Comparison of ENCODE assay signal across 19 cellular contexts in genomic region chr7:148232784-148233183, GRCh38.
DNase-seq lines count a peak whose midpoint lies in the region; ATAC-seq and TF ChIP-seq lines count a peak whose summit lies in the region.
"Had no signal": no experiment of that assay in that cellular context is flagged by ENCODE, and none has a peak within 500 bp of the region (broad histone marks: within the 10 kb centered on the region; RNA-seq: fewer than 3 reads in every experiment).

No MANE protein-coding gene starts in this region.

- ATAC-seq in Right ventricle myocardium inferior, result peak; percentile 96
- peak; percentile 95 to 99 (median 99) for ATAC-seq in heart left ventricle
- ATAC-seq in left ventricle myocardium superior, result peak; percentile 100
- ATAC-seq: A549, HCT116 had no signal

- H3K4me1 Mint-ChIP-seq in activated naive CD4-positive, alpha-beta T cell treated with anti-CD3 and anti-CD28 coated beads for 36 hours (ENCODE audit: low read depth), result no peaks in the 10 kb centered on the region
- no peaks in the 10 kb centered on the region for H3K4me1 Mint-ChIP-seq in activated CD4-positive, alpha-beta T cell treated with anti-CD3 and anti-CD28 coated beads, Interleukin-2, amount 10 ng/mL, durations not matched to agents 24 days and 14 days

- no peak overlapping the region for H3K27ac ChIP-seq in heart left ventricle
- H3K27ac ChIP-seq: 22Rv1, A549, C4-2B had no signal

- DNase-seq in Right ventricle myocardium inferior (ENCODE audit: missing footprints), result no peak
- DNase-seq in cardiac septum (ENCODE audit: low spot score), result no peak
- peak in 4 of 5 donors; percentile 36 to 44 (median 38) for DNase-seq in heart left ventricle
- peak; percentile 36 for DNase-seq in left ventricle myocardium superior
- no peak for DNase-seq in activated naive CD4-positive, alpha-beta T cell treated with anti-CD3 and anti-CD28 coated beads for 36 hours
- no peak for DNase-seq in activated T-cell treated with anti-CD3 and anti-CD28 coated beads for 4 hours
- DNase-seq in activated CD4-positive, alpha-beta T cell treated with anti-CD3 and anti-CD28 coated beads, Interleukin-2, amount 10 ng/mL, durations not matched to agents 24 days and 14 days, result no peak
- DNase-seq: AML-193; CD4-positive, alpha-beta T cell; DMS153; DMS79; GF-D8; GOT3; H7; HFFc6 had no signal

- CTCF ChIA-PET in activated naive CD4-positive, alpha-beta T cell treated with anti-CD3 and anti-CD28 coated beads for 36 hours (lab: Charles Lee), result no interaction called here

- H3K9me3 ChIP-seq in heart left ventricle, result peaks cover 0 to 7% (median 0%) of the 10 kb centered on the region in 12 donors
- H3K9me3 ChIP-seq: A549 had no signal

- no peak for TF ChIP-seq CTCF in heart left ventricle (IDR thresholded peaks at IDR 0.05)

- TF ChIP-seq POLR2A in heart left ventricle (IDR thresholded peaks at IDR 0.05), result no peak

- H3K27ac Mint-ChIP-seq in activated naive CD4-positive, alpha-beta T cell treated with anti-CD3 and anti-CD28 coated beads for 36 hours, result no peak overlapping the region
- H3K27ac Mint-ChIP-seq in activated CD4-positive, alpha-beta T cell treated with anti-CD3 and anti-CD28 coated beads, Interleukin-2, amount 10 ng/mL, durations not matched to agents 24 days and 14 days, result no peak overlapping the region
- H3K27ac Mint-ChIP-seq: CD4-positive, alpha-beta T cell; HFFc6 had no signal

- WGBS in heart left ventricle, 4 donors, result 41 to 60% (median 49%) methylated on average over 3 of the region's 3 CpGs

- H3K9me3 Mint-ChIP-seq in activated naive CD4-positive, alpha-beta T cell treated with anti-CD3 and anti-CD28 coated beads for 36 hours, result no peaks in the 10 kb centered on the region
- no peaks in the 10 kb centered on the region for H3K9me3 Mint-ChIP-seq in activated CD4-positive, alpha-beta T cell treated with anti-CD3 and anti-CD28 coated beads, Interleukin-2, amount 10 ng/mL, durations not matched to agents 24 days and 14 days
- H3K9me3 Mint-ChIP-seq: CD4-positive, alpha-beta T cell had no signal

- no peak overlapping the region for H3K4me3 ChIP-seq in heart left ventricle
- H3K4me3 ChIP-seq: A549 had no signal

- peaks cover 0 to 21% (median 0%) of the 10 kb centered on the region in 9 donors for H3K27me3 ChIP-seq in heart left ventricle

- H3K27me3 Mint-ChIP-seq in activated naive CD4-positive, alpha-beta T cell treated with anti-CD3 and anti-CD28 coated beads for 36 hours (ENCODE audit: low read depth), result peaks cover 5% of the 10 kb centered on the region
- H3K27me3 Mint-ChIP-seq in activated CD4-positive, alpha-beta T cell treated with anti-CD3 and anti-CD28 coated beads, Interleukin-2, amount 10 ng/mL, durations not matched to agents 24 days and 14 days, result no peaks in the 10 kb centered on the region

- no peaks in the 10 kb centered on the region for H3K36me3 Mint-ChIP-seq in activated naive CD4-positive, alpha-beta T cell treated with anti-CD3 and anti-CD28 coated beads for 36 hours (ENCODE audit: low read depth)
- H3K36me3 Mint-ChIP-seq in activated CD4-positive, alpha-beta T cell treated with anti-CD3 and anti-CD28 coated beads, Interleukin-2, amount 10 ng/mL, durations not matched to agents 24 days and 14 days (ENCODE audit: low read depth), result no peaks in the 10 kb centered on the region

- peaks cover 0 to 12% (median 0%) of the 10 kb centered on the region in 12 donors for H3K4me1 ChIP-seq in heart left ventricle
- H3K4me1 ChIP-seq: A549 had no signal

- H3K4me3 Mint-ChIP-seq in activated naive CD4-positive, alpha-beta T cell treated with anti-CD3 and anti-CD28 coated beads for 36 hours, result no peak overlapping the region
- no peak overlapping the region for H3K4me3 Mint-ChIP-seq in activated CD4-positive, alpha-beta T cell treated with anti-CD3 and anti-CD28 coated beads, Interleukin-2, amount 10 ng/mL, durations not matched to agents 24 days and 14 days
- H3K4me3 Mint-ChIP-seq: CD4-positive, alpha-beta T cell; HFFc6 had no signal

- intact Hi-C loops in Right ventricle myocardium inferior (cut with DNase I) (loop anchor here (1.0 kb wide), 1 partner anchor 79 kb away; no protein-coding TSS in a partner anchor), cardiac septum (cut with DNase I) (loop anchor here (1.0 kb wide), 1 partner anchor 79 kb away; no protein-coding TSS in a partner anchor), heart left ventricle (cut with DNase I) (loop anchor here in 5 of 10 donors (2.0 to 10.0 kb wide), 3 partner anchors 78 to 80 kb away; no protein-coding TSS in a partner anchor), left ventricle myocardium superior (cut with micrococcal nuclease) (no loop called here)
- intact Hi-C loops in activated naive CD4-positive, alpha-beta T cell treated with anti-CD3 and anti-CD28 coated beads for 36 hours (cut with micrococcal nuclease), result no loop called here
- intact Hi-C loops in activated CD4-positive, alpha-beta T cell treated with anti-CD3 and anti-CD28 coated beads, Interleukin-2, amount 10 ng/mL, durations not matched to agents 24 days and 14 days (cut with micrococcal nuclease), result no loop called here

- no peaks in the 10 kb centered on the region for H3K36me3 ChIP-seq in heart left ventricle

Comparison
In these comparisons a context has a peak if more than half of its experiments do, and no peak if none do; other contexts are left out.
1. DNase-seq: peak in heart left ventricle (4 of 5) and left ventricle myocardium superior (single experiment); none in Right ventricle myocardium inferior (single experiment), cardiac septum (single experiment), activated naive CD4-positive, alpha-beta T cell treated with anti-CD3 and anti-CD28 coated beads for 36 hours (single experiment), activated T-cell treated with anti-CD3 and anti-CD28 coated beads for 4 hours (single experiment) and activated CD4-positive, alpha-beta T cell treated with anti-CD3 and anti-CD28 coated beads, Interleukin-2, amount 10 ng/mL, durations not matched to agents 24 days and 14 days (single experiment).
2. intact Hi-C loops: an anchor here in Right ventricle myocardium inferior (1.0 kb wide) and cardiac septum (1.0 kb wide); none called in left ventricle myocardium superior, activated naive CD4-positive, alpha-beta T cell treated with anti-CD3 and anti-CD28 coated beads for 36 hours and activated CD4-positive, alpha-beta T cell treated with anti-CD3 and anti-CD28 coated beads, Interleukin-2, amount 10 ng/mL, durations not matched to agents 24 days and 14 days.
3. Peak in every context shown above with its lines, with median percentiles within 50 percentile points of each other: ATAC-seq.